8 cellular contexts compared by ENCODE assay signal in the genomic region with DNA sequence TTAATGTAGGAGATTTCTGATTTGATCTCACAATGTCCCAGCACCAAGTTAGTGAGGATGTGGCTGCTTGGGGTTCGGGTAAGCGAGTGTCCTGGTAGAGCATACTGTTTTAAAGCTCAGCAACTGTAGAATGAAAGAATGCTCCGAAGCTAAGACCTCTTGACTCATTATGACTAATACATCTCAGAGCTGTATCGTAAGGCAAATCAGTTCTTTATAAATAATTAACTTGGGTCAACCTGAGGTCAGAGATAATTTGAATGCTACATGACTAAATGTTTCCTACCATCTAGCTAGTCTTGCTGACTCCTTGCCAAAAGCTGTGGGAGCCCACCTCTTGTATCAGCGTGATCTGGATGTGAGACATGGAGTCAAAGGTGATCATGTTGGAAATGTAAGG.
A peak's percentile ranks its signal among the peaks of the same experiment; 100 is the strongest.
DNase-seq lines count a peak whose midpoint lies in the region; ATAC-seq and TF ChIP-seq lines count a peak whose summit lies in the region.

No MANE protein-coding gene starts in this region.

- no peaks in the 10 kb centered on the region for H3K36me3 ChIP-seq in mucosa of descending colon (ENCODE audit: low read depth)
- no peaks in the 10 kb centered on the region for H3K36me3 ChIP-seq in gastroesophageal sphincter

- TF ChIP-seq CTCF in mucosa of descending colon (IDR thresholded peaks at IDR 0.05) (no peak), gastroesophageal sphincter (IDR thresholded peaks at IDR 0.05) (no peak)

- no peaks in the 10 kb centered on the region for H3K4me1 ChIP-seq in mucosa of descending colon (ENCODE audit: low read depth)
- no peaks in the 10 kb centered on the region for H3K4me1 ChIP-seq in gastroesophageal sphincter

- no peaks in the 10 kb centered on the region for H3K27me3 Mint-ChIP-seq in activated naive CD8-positive, alpha-beta T cell

- H3K9me3 Mint-ChIP-seq in activated naive CD8-positive, alpha-beta T cell (ENCODE audit: low read depth) = peaks cover 10% of the 10 kb centered on the region

- no peak for TF ChIP-seq POLR2A in gastroesophageal sphincter (IDR thresholded peaks at IDR 0.05)

- peaks cover 12% of the 10 kb centered on the region for H3K4me1 Mint-ChIP-seq in activated naive CD8-positive, alpha-beta T cell (ENCODE audit: low read depth)

- no peak for TF ChIP-seq EP300 in gastroesophageal sphincter (IDR thresholded peaks at IDR 0.05)

- ATAC-seq in HG02973 (IDR thresholded peaks at IDR 0.05; ENCODE audit: unreplicated experiment) (peak; percentile 91), mucosa of descending colon (peak; percentile 16), HG03135 (IDR thresholded peaks at IDR 0.05; ENCODE audit: unreplicated experiment) (no peak), gastroesophageal sphincter (no peak)

- peaks cover 5% of the 10 kb centered on the region for H3K9me3 ChIP-seq in mucosa of descending colon
- peaks cover 0 to 22% (median 0%) of the 10 kb centered on the region in 3 donors for H3K9me3 ChIP-seq in gastroesophageal sphincter

- 57 to 64% methylated on average over 3 to 5 of the region's 5 CpGs for WGBS in gastroesophageal sphincter (ENCODE audit: low coverage in 1 of 2), 2 donors

- peak overlapping the region; percentile 82 for H3K27ac Mint-ChIP-seq in activated naive CD8-positive, alpha-beta T cell

- no peak overlapping the region for H3K27ac ChIP-seq in gastroesophageal sphincter

- peak; percentile 59 for DNase-seq in GM04503 (ENCODE audit: low read depth)
- no peak for DNase-seq in mucosa of descending colon
- no peak for DNase-seq in NCI-H82 (lab: John Stamatoyannopoulos, UW)
- DNase-seq in activated CD8-positive, alpha-beta memory T cell treated with anti-CD3 and anti-CD28 coated beads, Interleukin-2, amount 50 U/mL, for 4 hours = no peak

- peaks cover 12% of the 10 kb centered on the region for H3K36me3 Mint-ChIP-seq in activated naive CD8-positive, alpha-beta T cell

- no peaks in the 10 kb centered on the region for H3K27me3 ChIP-seq in gastroesophageal sphincter

- H3K4me3 Mint-ChIP-seq in activated naive CD8-positive, alpha-beta T cell = peak overlapping the region; percentile 10

- H3K4me3 ChIP-seq in mucosa of descending colon = no peak overlapping the region
- no peak overlapping the region for H3K4me3 ChIP-seq in gastroesophageal sphincter

- intact Hi-C loops in mucosa of descending colon (cut with DNase I, micrococcal nuclease) = no loop called here

Comparison
In these comparisons a context has a peak if more than half of its experiments do, and no peak if none do; other contexts are left out.
1. ATAC-seq: peak in HG02973 (single experiment) and mucosa of descending colon (single experiment); none in HG03135 (single experiment) and gastroesophageal sphincter (single experiment).